8 cellular contexts compared by ENCODE assay signal in the genomic region with DNA sequence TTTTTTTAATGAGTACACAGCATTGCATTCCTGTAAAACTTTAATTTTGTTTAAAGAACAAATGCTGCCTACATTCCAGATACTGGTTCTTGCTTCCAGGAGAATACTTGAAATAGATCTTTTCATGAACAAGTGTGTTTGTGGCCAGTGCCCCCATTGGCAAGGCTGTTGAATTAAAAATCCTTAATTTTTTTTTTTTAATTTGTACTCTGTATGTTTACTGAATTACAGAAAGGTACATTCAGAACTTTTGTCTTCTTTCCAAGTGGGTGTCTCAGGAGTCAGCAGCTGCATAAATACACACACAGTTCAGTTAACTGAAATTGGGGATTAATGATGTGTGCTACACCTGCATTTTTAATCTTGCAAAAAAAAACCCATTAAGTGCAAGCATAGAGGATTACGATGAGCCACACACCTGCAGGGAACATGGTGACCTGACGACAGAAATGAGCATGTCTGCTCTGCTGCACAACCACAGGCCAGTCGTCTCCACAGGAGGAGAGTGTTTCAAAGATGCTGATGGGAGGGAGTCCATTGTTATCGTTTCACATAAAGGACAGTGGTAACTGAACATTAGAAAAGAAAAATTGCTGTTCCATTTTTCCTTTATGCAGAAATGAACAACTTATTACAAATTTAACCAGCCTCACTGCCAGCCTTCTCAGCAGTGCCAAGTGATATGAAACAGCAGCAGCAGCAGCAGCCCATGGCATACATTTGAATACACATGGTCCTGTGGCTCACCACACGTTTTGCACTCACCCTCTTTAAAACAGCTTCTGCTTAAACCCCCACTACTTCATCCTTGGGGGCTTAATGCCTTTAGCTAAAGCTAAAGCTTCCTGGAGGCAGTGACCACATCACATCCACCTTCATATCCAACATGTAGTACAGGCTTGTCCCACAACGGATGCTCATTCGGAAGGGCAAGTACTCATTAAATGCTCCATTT.
DNase-seq lines count a peak whose midpoint lies in the region; ATAC-seq lines count a peak whose summit lies in the region.

No MANE protein-coding gene starts in this region.

- H4K8ac ChIP-seq in mesenchymal stem cell (ENCODE audit: low read length): no peak overlapping the region

- H2BK120ac ChIP-seq in mesenchymal stem cell (ENCODE audit: low read depth, low read length): no peak overlapping the region

- no peak overlapping the region for H2BK5ac ChIP-seq in mesenchymal stem cell (ENCODE audit: low read depth, low read length, poor library complexity, severe bottlenecking)

- no peak overlapping the region for H3K27ac ChIP-seq in mesenchymal stem cell (ENCODE audit: low read length, poor library complexity, severe bottlenecking)

- no peak overlapping the region for H3K4me3 Mint-ChIP-seq in stimulated activated memory B cell treated with anti-CD40 and anti-IgM and Interleukin-4, amounts not matched to agents 10 μg/mL and 1 μg/mL and 100 μg/mL, for 72 hours

- H3K4me1 Mint-ChIP-seq in stimulated activated memory B cell treated with anti-CD40 and anti-IgM and Interleukin-4, amounts not matched to agents 10 μg/mL and 1 μg/mL and 100 μg/mL, for 72 hours: peaks cover 13% of the 10 kb centered on the region

- DNase-seq in NCI-H526 (lab: John Stamatoyannopoulos, UW) (peak; percentile 84 to 87), NCI-H524 (lab: John Stamatoyannopoulos, UW) (no peak), retina (no peak), mesenchymal stem cell (no peak)
- no peak for DNase-seq in activated CD4-positive, CD25-positive, alpha-beta regulatory T cell treated with anti-CD3 and anti-CD28 coated beads, Interleukin-2, amount 50 U/mL, for 72 hours

- H3K9ac ChIP-seq in mesenchymal stem cell (ENCODE audit: low read length): no peak overlapping the region

- H2AK5ac ChIP-seq in mesenchymal stem cell (ENCODE audit: low read length, severe bottlenecking): no peak overlapping the region

- no peak overlapping the region for H3K4me3 ChIP-seq in mesenchymal stem cell (ENCODE audit: insufficient read depth in 1 of 2, low read depth in 1 of 2, low read length in 2 of 2)

- H4K91ac ChIP-seq in mesenchymal stem cell (ENCODE audit: low read length): no peak overlapping the region

- no peak overlapping the region for H2AFZ ChIP-seq in mesenchymal stem cell (ENCODE audit: low read depth, low read length)

- H3K4me2 ChIP-seq in mesenchymal stem cell (ENCODE audit: low read length, poor library complexity, severe bottlenecking): no peak overlapping the region

- no peaks in the 10 kb centered on the region for H3K36me3 ChIP-seq in mesenchymal stem cell (ENCODE audit: control insufficient read depth in 1 of 2, insufficient read depth in 2 of 2, low read depth in 1 of 2, low read length in 2 of 2)

- no peak overlapping the region for H3K14ac ChIP-seq in mesenchymal stem cell (ENCODE audit: low read length in 2 of 2)

- no peaks in the 10 kb centered on the region for H3K79me1 ChIP-seq in mesenchymal stem cell (replicated peaks; ENCODE audit: low read length, poor library complexity, severe bottlenecking)

- H2BK12ac ChIP-seq in mesenchymal stem cell (ENCODE audit: low read length in 2 of 2): no peak overlapping the region

- H3K27me3 Mint-ChIP-seq in stimulated activated memory B cell treated with anti-CD40 and anti-IgM and Interleukin-4, amounts not matched to agents 10 μg/mL and 1 μg/mL and 100 μg/mL, for 72 hours: peaks cover 57% of the 10 kb centered on the region

- ATAC-seq in GM19395 (IDR thresholded peaks at IDR 0.05; ENCODE audit: unreplicated experiment) (peak; percentile 48), HG03064 (IDR thresholded peaks at IDR 0.05; ENCODE audit: low read depth, unreplicated experiment) (peak; percentile 48)
- peak; percentile 73 for ATAC-seq in stimulated activated memory B cell treated with anti-CD40 and anti-IgM and Interleukin-4, amounts not matched to agents 10 μg/mL and 1 μg/mL and 100 μg/mL, for 72 hours

- H3K27ac Mint-ChIP-seq in stimulated activated memory B cell treated with anti-CD40 and anti-IgM and Interleukin-4, amounts not matched to agents 10 μg/mL and 1 μg/mL and 100 μg/mL, for 72 hours: no peak overlapping the region

- no peak overlapping the region for H3K4ac ChIP-seq in mesenchymal stem cell (ENCODE audit: low read depth in 1 of 2, low read length in 2 of 2)

- peak overlapping the region in 1 of 2 experiments; percentile 70 for H3K23ac ChIP-seq in mesenchymal stem cell (ENCODE audit: low read length in 2 of 2)

- peaks cover 5% of the 10 kb centered on the region for H3K36me3 Mint-ChIP-seq in stimulated activated memory B cell treated with anti-CD40 and anti-IgM and Interleukin-4, amounts not matched to agents 10 μg/mL and 1 μg/mL and 100 μg/mL, for 72 hours

- no peak overlapping the region for H3K18ac ChIP-seq in mesenchymal stem cell (ENCODE audit: low read depth in 1 of 2, low read length in 2 of 2)

- H2BK15ac ChIP-seq in mesenchymal stem cell (ENCODE audit: low read depth, poor library complexity, severe bottlenecking): no peak overlapping the region

- H3K27me3 ChIP-seq in mesenchymal stem cell (ENCODE audit: control insufficient read depth in 1 of 2, insufficient read depth in 1 of 2, low read length in 2 of 2): peaks cover 0 to 48% of the 10 kb centered on the region in 2 experiments

- 90% methylated on average over 7 of the region's 7 CpGs for WGBS in mesenchymal stem cell

- peaks cover 5% of the 10 kb centered on the region for H3K9me3 Mint-ChIP-seq in stimulated activated memory B cell treated with anti-CD40 and anti-IgM and Interleukin-4, amounts not matched to agents 10 μg/mL and 1 μg/mL and 100 μg/mL, for 72 hours

- no peaks in the 10 kb centered on the region for H3K4me1 ChIP-seq in mesenchymal stem cell (ENCODE audit: control insufficient read depth, insufficient read depth, low read depth, low read length)

- no peaks in the 10 kb centered on the region for H3K9me3 ChIP-seq in mesenchymal stem cell (ENCODE audit: control insufficient read depth, low read length)

Comparison
In these comparisons a context has a peak if more than half of its experiments do, and no peak if none do; other contexts are left out.
1. DNase-seq: peak in NCI-H526 (2 of 2); none in activated CD4-positive, CD25-positive, alpha-beta regulatory T cell treated with anti-CD3 and anti-CD28 coated beads, Interleukin-2, amount 50 U/mL, for 72 hours (single experiment), NCI-H524 (0 of 2), retina (single experiment) and mesenchymal stem cell (single experiment).
2. Peak in every context shown above with its lines, with median percentiles within 50 percentile points of each other: ATAC-seq.